Comparison of ENCODE assay signal across 13 cellular contexts in the genomic region with DNA sequence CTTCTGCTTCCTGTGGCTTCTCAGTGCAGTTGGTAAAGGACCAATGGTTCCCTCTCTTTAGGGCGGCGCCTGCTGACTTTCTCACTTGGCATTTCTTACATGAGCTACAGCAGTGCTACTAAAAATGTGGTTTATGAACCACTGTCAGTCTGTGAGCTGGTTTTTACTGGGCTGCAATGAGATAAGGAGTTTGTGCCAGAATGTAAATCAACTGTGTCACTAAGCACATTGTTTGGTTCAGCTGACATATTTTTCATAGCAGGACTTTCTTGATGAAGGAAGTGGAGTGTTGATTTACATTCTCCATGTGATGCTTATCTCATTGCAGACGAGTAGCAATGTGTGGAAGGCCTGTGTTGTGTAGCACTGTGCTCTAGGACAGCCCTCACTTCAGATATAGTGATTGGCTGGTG.
A peak's percentile ranks its signal among the peaks of the same experiment; 100 is the strongest.
DNase-seq lines count a peak whose midpoint lies in the region; ATAC-seq, FAIRE-seq and TF ChIP-seq lines count a peak whose summit lies in the region.
"Had no signal": no experiment of that assay in that cellular context is flagged by ENCODE, and none has a peak within 500 bp of the region (broad histone marks: within the 10 kb centered on the region; RNA-seq: fewer than 3 reads in every experiment).

No MANE protein-coding gene starts in this region.

- intact Hi-C loops in Right ventricle myocardium inferior (cut with DNase I): no loop called here

- H3K27ac ChIP-seq in cardiac muscle cell (peak overlapping the region; percentile 60), Peyer's patch (no peak overlapping the region)
- H3K27ac ChIP-seq: testis had no signal

- H3K9me3 ChIP-seq in cardiac muscle cell (ENCODE audit: low read depth) (no peaks in the 10 kb centered on the region), Peyer's patch (no peaks in the 10 kb centered on the region)
- H3K9me3 ChIP-seq: testis had no signal

- peaks cover 36% of the 10 kb centered on the region for H3K4me1 ChIP-seq in cardiac muscle cell (ENCODE audit: low read depth)
- peaks cover 0 to 8% (median 0%) of the 10 kb centered on the region in 4 donors for H3K4me1 ChIP-seq in Peyer's patch

- no peak overlapping the region for H3K4me3 ChIP-seq in cardiac muscle cell
- no peak overlapping the region for H3K4me3 ChIP-seq in kidney epithelial cell (ENCODE audit: low read depth, low read length)
- no peak overlapping the region for H3K4me3 ChIP-seq in Peyer's patch
- H3K4me3 ChIP-seq: testis had no signal

- no peak for TF ChIP-seq CTCF in cardiac muscle cell (IDR thresholded peaks at IDR 0.05; ENCODE audit: low read depth, low read length)
- no peak for TF ChIP-seq CTCF in kidney epithelial cell (IDR thresholded peaks at IDR 0.05; ENCODE audit: insufficient read depth, low read length, poor library complexity, severe bottlenecking)
- no peak for TF ChIP-seq CTCF in Peyer's patch (IDR thresholded peaks at IDR 0.05)

- no peak for FAIRE-seq in urothelium cell line (lab: Jason Lieb, UNC)

- no peak for TF ChIP-seq POLR2A in Peyer's patch (IDR thresholded peaks at IDR 0.05)

- H3K36me3 ChIP-seq in cardiac muscle cell (no peaks in the 10 kb centered on the region), kidney epithelial cell (ENCODE audit: control insufficient read depth, insufficient read depth, low read length) (no peaks in the 10 kb centered on the region), Peyer's patch (no peaks in the 10 kb centered on the region)

- no peaks in the 10 kb centered on the region for H3K27me3 ChIP-seq in cardiac muscle cell
- no peaks in the 10 kb centered on the region for H3K27me3 ChIP-seq in kidney epithelial cell (ENCODE audit: control insufficient read depth, insufficient read depth, low read length)
- no peaks in the 10 kb centered on the region for H3K27me3 ChIP-seq in Peyer's patch
- H3K27me3 ChIP-seq: testis had no signal

- DNase-seq in cardiac muscle cell (ENCODE audit: low read depth in 1 of 2, low spot score in 1 of 2): peak in 1 of 2 donors; percentile 60
- DNase-seq in Right ventricle myocardium inferior (ENCODE audit: missing footprints): no peak
- peak; percentile 99 for DNase-seq in amniotic epithelial cell (ENCODE audit: low read depth)
- DNase-seq in kidney epithelial cell (ENCODE audit: low read depth): peak; percentile 31
- peak; percentile 49 for DNase-seq in urothelium cell line (ENCODE audit: low spot score)
- no peak for DNase-seq in Peyer's patch
- DNase-seq: activated CD4-positive, alpha-beta T cell treated with anti-CD3 and anti-CD28 coated beads for 36 hours; HCEC 1CT; stimulated activated CD4-positive, alpha-beta T cell treated with anti-CD3 and anti-CD28 coated beads, Interleukin-4, amount 100 ng/mL, for 4 hours; testis had no signal

- no peak for ATAC-seq in Right ventricle myocardium inferior
- ATAC-seq in HG02885 (IDR thresholded peaks at IDR 0.05; ENCODE audit: poor library complexity, unreplicated experiment): no peak
- no peak for ATAC-seq in GM18502 (IDR thresholded peaks at IDR 0.05; ENCODE audit: poor library complexity, unreplicated experiment)
- ATAC-seq: activated CD4-positive, alpha-beta T cell treated with anti-CD3 and anti-CD28 coated beads for 36 hours; natural killer cell treated with Interleukin-12 subunit alpha and Interleukin-12 subunit beta and Interleukin-15 and Interleukin-18, amount 100 ng/mL, for 72 hours had no signal

Comparison
In these comparisons a context has a peak if more than half of its experiments do, and no peak if none do; other contexts are left out.
1. DNase-seq: peak in amniotic epithelial cell (single experiment), kidney epithelial cell (single experiment) and urothelium cell line (single experiment); none in Right ventricle myocardium inferior (single experiment) and Peyer's patch (0 of 3).